Comparison of ENCODE assay signal across 11 cellular contexts in genomic region chr18:13481820-13482640, GRCh38.
A peak's percentile ranks its signal among the peaks of the same experiment; 100 is the strongest.
DNase-seq lines count a peak whose midpoint lies in the region; ATAC-seq and TF ChIP-seq lines count a peak whose summit lies in the region.
"Had no signal": no experiment of that assay in that cellular context is flagged by ENCODE, and none has a peak within 500 bp of the region (broad histone marks: within the 10 kb centered on the region; RNA-seq: fewer than 3 reads in every experiment).

No MANE protein-coding gene starts in this region.

- H3K36me3 ChIP-seq in WERI-Rb-1, result no peaks in the 10 kb centered on the region

- no peaks in the 10 kb centered on the region for H3K27me3 Mint-ChIP-seq in chondrocyte (ENCODE audit: low read depth)
- H3K27me3 Mint-ChIP-seq: natural killer cell treated with Interleukin-12 subunit alpha and Interleukin-12 subunit beta and Interleukin-15 and Interleukin-18, amount 100 ng/mL, for 72 hours had no signal

- no peak overlapping the region for H3K4me3 Mint-ChIP-seq in chondrocyte (ENCODE audit: unreplicated experiment)
- H3K4me3 Mint-ChIP-seq: natural killer cell treated with Interleukin-12 subunit alpha and Interleukin-12 subunit beta and Interleukin-15 and Interleukin-18, amount 100 ng/mL, for 72 hours had no signal

- peaks cover 3% of the 10 kb centered on the region for H3K36me3 Mint-ChIP-seq in chondrocyte (ENCODE audit: low read depth)

- no peak overlapping the region for H3K27ac ChIP-seq in WERI-Rb-1

- no peak for TF ChIP-seq CTCF in GM13976 (IDR thresholded peaks at IDR 0.05; ENCODE audit: borderline replicate concordance, control extremely low read depth, extremely low read depth, insufficient read depth, missing control alignments)
- TF ChIP-seq CTCF in chondrocyte (IDR thresholded peaks at IDR 0.05), result no peak
- no peak for TF ChIP-seq CTCF in WERI-Rb-1 (IDR thresholded peaks at IDR 0.05; ENCODE audit: low read depth, low read length)

- H3K9me3 Mint-ChIP-seq in chondrocyte (ENCODE audit: low read depth), result peaks cover 3% of the 10 kb centered on the region
- H3K9me3 Mint-ChIP-seq: natural killer cell treated with Interleukin-12 subunit alpha and Interleukin-12 subunit beta and Interleukin-15 and Interleukin-18, amount 100 ng/mL, for 72 hours had no signal

- DNase-seq in GM13976 (ENCODE audit: low spot score), result peak; percentile 78
- DNase-seq in chondrocyte (ENCODE audit: low spot score), result no peak
- no peak for DNase-seq in T1000 (lab: John Stamatoyannopoulos, UW)
- DNase-seq in NCI-H748 (lab: John Stamatoyannopoulos, UW; ENCODE audit: unreplicated experiment), result no peak
- DNase-seq in WERI-Rb-1, result no peak
- no peak for DNase-seq in NOMO-1 (lab: John Stamatoyannopoulos, UW; ENCODE audit: unreplicated experiment in 2 of 2)
- DNase-seq: GDM1, SK-N-SH had no signal

- ATAC-seq in GM19438 (IDR thresholded peaks at IDR 0.05; ENCODE audit: low read depth, unreplicated experiment) (peak; percentile 93), HG03064 (IDR thresholded peaks at IDR 0.05; ENCODE audit: low read depth, unreplicated experiment) (peak; percentile 96)

- H3K4me1 Mint-ChIP-seq in chondrocyte (ENCODE audit: low read depth), result peaks cover 23% of the 10 kb centered on the region

- H3K27me3 ChIP-seq in WERI-Rb-1 (ENCODE audit: insufficient read depth, low read depth, severe bottlenecking), result no peaks in the 10 kb centered on the region

- peaks cover 2% of the 10 kb centered on the region for H3K9me3 ChIP-seq in WERI-Rb-1 (ENCODE audit: severe bottlenecking)
- H3K9me3 ChIP-seq: SK-N-SH had no signal

- in situ Hi-C loops in GM13976 (cut with MboI; ENCODE audit: low sequenced_read_pairs, unreplicated experiment), result no loop called here

- H3K4me3 ChIP-seq in WERI-Rb-1 (ENCODE audit: low read depth, low read length), result no peak overlapping the region

- peak overlapping the region; percentile 32 for H3K27ac Mint-ChIP-seq in chondrocyte (ENCODE audit: unreplicated experiment)
